29 cellular contexts compared by ENCODE assay signal in genomic region chr4:126216611-126217010, GRCh38.
"Had no signal": no experiment of that assay in that cellular context is flagged by ENCODE, and none has a peak within 500 bp of the region (broad histone marks: within the 10 kb centered on the region; RNA-seq: fewer than 3 reads in every experiment).

No MANE protein-coding gene starts in this region.

- H3K79me2 ChIP-seq: parathyroid adenoma had no signal

- H3K27ac ChIP-seq: ovary, parathyroid adenoma, psoas muscle, skin epidermis, spleen, suprapubic skin, testis, tibial artery, transverse colon, upper lobe of right lung, uterus had no signal

- H3K4me3 ChIP-seq: ovary, psoas muscle, skin epidermis, smooth muscle cell, spleen, suprapubic skin, testis, tibial artery, transverse colon, upper lobe of right lung, uterus had no signal

- H2AFZ ChIP-seq: parathyroid adenoma had no signal

- ATAC-seq: naive thymus-derived CD8-positive, alpha-beta T cell; natural killer cell treated with Interleukin-12 subunit alpha and Interleukin-12 subunit beta and Interleukin-15 and Interleukin-18, amount 100 ng/mL, for 72 hours; psoas muscle; right cardiac atrium; sciatic nerve; stimulated activated memory B cell treated with anti-CD40 and anti-IgM and Interleukin-4, amounts not matched to agents 10 μg/mL and 1 μg/mL and 100 μg/mL, for 72 hours; stimulated activated naive CD8-positive, alpha-beta T cell treated with anti-CD3 and anti-CD28 coated beads, Interleukin-15, amount 100 ng/mL, for 72 hours; stimulated activated naive CD8-positive, alpha-beta T cell treated with anti-CD3 and anti-CD28 coated beads, Interleukin-15, Interleukin-2, amounts not matched to agents 100 U/mL and 50 U/mL, for 24 hours; upper lobe of right lung had no signal

- H3K4me1 ChIP-seq: parathyroid adenoma, psoas muscle, spleen, suprapubic skin, testis, transverse colon, uterus had no signal

- H3K27me3 ChIP-seq: ovary, spleen, suprapubic skin, testis, tibial artery, transverse colon, upper lobe of right lung, uterus had no signal

- H3K36me3 ChIP-seq: ovary, spleen, suprapubic skin, tibial artery, transverse colon, upper lobe of right lung, uterus had no signal

- H3K9ac ChIP-seq: parathyroid adenoma had no signal

- H3K4me2 ChIP-seq: smooth muscle cell had no signal

- DNase-seq: naive thymus-derived CD8-positive, alpha-beta T cell; nephron progenitor cell; occipital lobe; ovary; posterior cingulate gyrus; psoas muscle; right cardiac atrium; spleen; stimulated activated CD4-positive, alpha-beta T cell treated with anti-CD3 and anti-CD28 coated beads, Interleukin-12 subunit alpha, Interleukin-12 subunit beta, amount 100 ng/mL, for 4 hours; stimulated activated CD4-positive, alpha-beta T cell treated with anti-CD3 and anti-CD28 coated beads, Interleukin-1b, Interleukin-23, amount 100 ng/mL, for 48 hours; stimulated activated CD4-positive, alpha-beta T cell treated with anti-CD3 and anti-CD28 coated beads, Interleukin-4, amount 100 ng/mL, for 1 hour; stimulated activated CD4-positive, alpha-beta T cell treated with anti-CD3 and anti-CD28 coated beads, Interleukin-4, amount 100 ng/mL, for 4 hours; stimulated activated CD8-positive, alpha-beta memory T cell treated with anti-CD3 and anti-CD28 coated beads, Interleukin-4, amount 100 ng/mL, for 48 hours; stimulated activated naive CD4-positive, alpha-beta T cell; stimulated activated naive CD8-positive, alpha-beta T cell treated with anti-CD3 and anti-CD28 coated beads, Interleukin-15, amount 100 ng/mL, for 72 hours; stimulated activated naive CD8-positive, alpha-beta T cell treated with anti-CD3 and anti-CD28 coated beads, Interleukin-15, Interleukin-2, amounts not matched to agents 100 U/mL and 50 U/mL, for 24 hours; substantia nigra; testis; tibial artery; transverse colon; upper lobe of right lung; uterus had no signal

- H3K9me3 ChIP-seq: ovary, psoas muscle, spleen, suprapubic skin, testis, tibial artery, transverse colon, upper lobe of right lung, uterus had no signal
